In genomic region chr16:22077700-22078313, GRCh38 we compare ENCODE assay signal across 1 cellular context.
TF ChIP-seq lines count a peak whose summit lies in the region.

No MANE protein-coding gene starts in this region.

TF ChIP-seq in HEK293, 187 proteins besides CTCF, POLR2A, EP300 and RAD21 (continued from another document):
- TF ChIP-seq REST (tag by site-specific recombination; IDR thresholded peaks at IDR 0.05): no peak
- TF ChIP-seq PRDM10 (tag by site-specific recombination; IDR thresholded peaks at IDR 0.05): peak; percentile 8; the same call in 1 of the 2 replicates
- no peak for TF ChIP-seq ZNF692 (tag by site-specific recombination; IDR thresholded peaks at IDR 0.05)
